ENCODE assay signal across 24 cellular contexts in the genomic region with DNA sequence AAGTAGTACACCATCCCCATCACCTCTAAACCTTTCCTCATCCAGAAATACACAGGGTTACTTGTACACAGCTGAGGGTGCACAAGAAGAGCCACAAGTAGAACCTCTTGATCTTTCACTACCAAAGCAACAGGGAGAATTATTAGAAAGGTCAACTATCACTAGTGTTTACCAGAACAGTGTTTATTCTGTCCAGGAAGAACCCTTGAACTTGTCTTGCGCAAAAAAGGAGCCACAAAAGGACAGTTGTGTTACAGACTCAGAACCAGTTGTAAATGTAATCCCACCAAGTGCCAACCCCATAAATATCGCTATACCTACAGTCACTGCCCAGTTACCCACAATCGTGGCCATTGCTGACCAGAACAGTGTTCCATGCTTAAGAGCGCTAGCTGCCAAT.
A peak's percentile ranks its signal among the peaks of the same experiment; 100 is the strongest.
DNase-seq lines count a peak whose midpoint lies in the region; FAIRE-seq and TF ChIP-seq lines count a peak whose summit lies in the region.
"Had no signal": no experiment of that assay in that cellular context is flagged by ENCODE, and none has a peak within 500 bp of the region (broad histone marks: within the 10 kb centered on the region; RNA-seq: fewer than 3 reads in every experiment).

No MANE protein-coding gene starts in this region.

- H3K4me3 Mint-ChIP-seq in activated naive CD8-positive, alpha-beta T cell = no peak overlapping the region
- no peak overlapping the region for H3K4me3 Mint-ChIP-seq in activated naive CD8-positive, alpha-beta T cell treated with anti-CD3 and anti-CD28 coated beads for 36 hours
- peak overlapping the region; percentile 11 for H3K4me3 Mint-ChIP-seq in endothelial cell (ENCODE audit: unreplicated experiment)
- H3K4me3 Mint-ChIP-seq: CD14-positive monocyte; CD4-positive, alpha-beta memory T cell; CD4-positive, CD25-positive, alpha-beta regulatory T cell; CD8-positive, alpha-beta memory T cell had no signal

- no peak overlapping the region for H3K14ac ChIP-seq in mesenchymal stem cell (ENCODE audit: low read length in 2 of 2)

- POLR2A ChIA-PET in endothelial cell of umbilical vein (lab: Charles Lee) = no interaction called here

- H4K91ac ChIP-seq in mesenchymal stem cell (ENCODE audit: low read length) = no peak overlapping the region

- H3K27me3 ChIP-seq in endothelial cell of umbilical vein (ENCODE audit: control insufficient read depth in 2 of 2, insufficient read depth in 2 of 2, low read length in 2 of 2) (no peaks in the 10 kb centered on the region), mesenchymal stem cell (ENCODE audit: control insufficient read depth in 1 of 2, insufficient read depth in 1 of 2, low read length in 2 of 2) (no peaks in the 10 kb centered on the region)
- H3K27me3 ChIP-seq: BE2C, BLaER1 had no signal

- H2BK120ac ChIP-seq in mesenchymal stem cell (ENCODE audit: low read depth, low read length) = no peak overlapping the region

- no peak for FAIRE-seq in endothelial cell of umbilical vein (lab: Jason Lieb, UNC)
- FAIRE-seq: A204.1, D721Med, G401.6, GM12891 had no signal

- H3K4me2 ChIP-seq in endothelial cell of umbilical vein (ENCODE audit: insufficient read depth, low read length) = no peak overlapping the region
- no peak overlapping the region for H3K4me2 ChIP-seq in mesenchymal stem cell (ENCODE audit: low read length, poor library complexity, severe bottlenecking)
- H3K4me2 ChIP-seq: BLaER1 had no signal

- H3K9me3 ChIP-seq in endothelial cell of umbilical vein (replicated peaks; ENCODE audit: control insufficient read depth, insufficient read depth, low read length) = no peaks in the 10 kb centered on the region
- no peaks in the 10 kb centered on the region for H3K9me3 ChIP-seq in mesenchymal stem cell (ENCODE audit: control insufficient read depth, low read length)
- H3K9me3 ChIP-seq: BE2C, BLaER1, Caco-2 had no signal

- no peaks in the 10 kb centered on the region for H3K27me3 Mint-ChIP-seq in activated naive CD8-positive, alpha-beta T cell
- no peaks in the 10 kb centered on the region for H3K27me3 Mint-ChIP-seq in activated naive CD8-positive, alpha-beta T cell treated with anti-CD3 and anti-CD28 coated beads for 36 hours
- H3K27me3 Mint-ChIP-seq in endothelial cell (ENCODE audit: unreplicated experiment) = no peaks in the 10 kb centered on the region
- H3K27me3 Mint-ChIP-seq: CD4-positive, alpha-beta memory T cell; CD4-positive, CD25-positive, alpha-beta regulatory T cell; CD8-positive, alpha-beta memory T cell had no signal

- no peak overlapping the region for H3K27ac ChIP-seq in endothelial cell of umbilical vein (ENCODE audit: insufficient read depth, low read depth, low read length)
- no peak overlapping the region for H3K27ac ChIP-seq in mesenchymal stem cell (ENCODE audit: low read length, poor library complexity, severe bottlenecking)
- H3K27ac ChIP-seq: BLaER1 had no signal

- WGBS in mesenchymal stem cell = 97% methylated on average over 4 of the region's 4 CpGs

- H3K9me3 Mint-ChIP-seq in activated naive CD8-positive, alpha-beta T cell (ENCODE audit: low read depth) = no peaks in the 10 kb centered on the region
- no peaks in the 10 kb centered on the region for H3K9me3 Mint-ChIP-seq in activated naive CD8-positive, alpha-beta T cell treated with anti-CD3 and anti-CD28 coated beads for 36 hours
- H3K9me3 Mint-ChIP-seq in endothelial cell (ENCODE audit: unreplicated experiment) = no peaks in the 10 kb centered on the region
- H3K9me3 Mint-ChIP-seq: CD4-positive, alpha-beta memory T cell; CD8-positive, alpha-beta memory T cell had no signal

- peaks cover 42% of the 10 kb centered on the region for H3K36me3 Mint-ChIP-seq in activated naive CD8-positive, alpha-beta T cell
- H3K36me3 Mint-ChIP-seq in activated naive CD8-positive, alpha-beta T cell treated with anti-CD3 and anti-CD28 coated beads for 36 hours = peaks cover 31% of the 10 kb centered on the region
- peaks cover 29% of the 10 kb centered on the region for H3K36me3 Mint-ChIP-seq in endothelial cell (ENCODE audit: low read depth, unreplicated experiment)

- CTCF ChIA-PET in endothelial cell of umbilical vein (lab: Charles Lee) = no interaction called here

- H4K8ac ChIP-seq in mesenchymal stem cell (ENCODE audit: low read length) = no peak overlapping the region

- H3K18ac ChIP-seq in mesenchymal stem cell (ENCODE audit: low read depth in 1 of 2, low read length in 2 of 2) = no peak overlapping the region

- H2BK12ac ChIP-seq in mesenchymal stem cell (ENCODE audit: low read length in 2 of 2) = no peak overlapping the region

- TSS peak; percentile 41 for BruUV-seq in endothelial cell of umbilical vein (replicated peaks; lab: Mats Ljungman, UMichigan)

- peaks cover 4% of the 10 kb centered on the region for H3K79me1 ChIP-seq in mesenchymal stem cell (replicated peaks; ENCODE audit: low read length, poor library complexity, severe bottlenecking)

- H3K4ac ChIP-seq in mesenchymal stem cell (ENCODE audit: low read depth in 1 of 2, low read length in 2 of 2) = no peak overlapping the region

- peaks cover 3% of the 10 kb centered on the region for H3K9me1 ChIP-seq in endothelial cell of umbilical vein (replicated peaks; ENCODE audit: control insufficient read depth, extremely low read depth, insufficient read depth, low read length)

- H2AFZ ChIP-seq in endothelial cell of umbilical vein (ENCODE audit: low read depth, low read length) (no peak overlapping the region), mesenchymal stem cell (ENCODE audit: low read depth, low read length) (no peak overlapping the region)

- no peak overlapping the region for H2BK5ac ChIP-seq in mesenchymal stem cell (ENCODE audit: low read depth, low read length, poor library complexity, severe bottlenecking)

- intact Hi-C loops in endothelial cell of umbilical vein (cut with micrococcal nuclease) = loop anchor here (10.0 kb wide), 1 partner anchor 283 kb away; no protein-coding TSS in a partner anchor
- intact Hi-C loops in posterior vena cava (cut with DNase I) = no loop called here

- H3K4me3 ChIP-seq in endothelial cell of umbilical vein (replicated peaks in 1 of 3; ENCODE audit: insufficient read depth in 1 of 3, low read depth in 1 of 3, low read length in 3 of 3) (no peak overlapping the region), mesenchymal stem cell (ENCODE audit: insufficient read depth in 1 of 2, low read depth in 1 of 2, low read length in 2 of 2) (no peak overlapping the region)
- H3K4me3 ChIP-seq: BLaER1 had no signal

- peaks cover 8% of the 10 kb centered on the region for H3K79me2 ChIP-seq in endothelial cell of umbilical vein (ENCODE audit: control insufficient read depth, insufficient read depth, low read length)

- no peaks in the 10 kb centered on the region for H4K20me1 ChIP-seq in endothelial cell of umbilical vein (replicated peaks; ENCODE audit: control insufficient read depth, extremely low read depth, insufficient read depth, low read length)
- H4K20me1 ChIP-seq: BLaER1 had no signal

- H3K4me1 Mint-ChIP-seq in activated naive CD8-positive, alpha-beta T cell (ENCODE audit: low read depth) = peaks cover 6% of the 10 kb centered on the region
- peaks cover 5% of the 10 kb centered on the region for H3K4me1 Mint-ChIP-seq in activated naive CD8-positive, alpha-beta T cell treated with anti-CD3 and anti-CD28 coated beads for 36 hours
- peaks cover 4% of the 10 kb centered on the region for H3K4me1 Mint-ChIP-seq in endothelial cell (ENCODE audit: unreplicated experiment)

- no peak overlapping the region for H3K9ac ChIP-seq in endothelial cell of umbilical vein (replicated peaks; ENCODE audit: extremely low read depth, insufficient read depth, low read length)
- H3K9ac ChIP-seq in mesenchymal stem cell (ENCODE audit: low read length) = no peak overlapping the region
- H3K9ac ChIP-seq: BLaER1 had no signal

- H3K23ac ChIP-seq in mesenchymal stem cell (ENCODE audit: low read length in 2 of 2) = no peak overlapping the region

- no peak for TF ChIP-seq CTCF in endothelial cell (IDR thresholded peaks at IDR 0.05; ENCODE audit: unreplicated experiment)
- TF ChIP-seq CTCF in endothelial cell of umbilical vein (IDR thresholded peaks at IDR 0.05; ENCODE audit: extremely low read depth in 1 of 2, insufficient read depth in 1 of 2, low read depth in 1 of 2, low read length in 2 of 2) = no peak

- dilution Hi-C loops in endothelial cell of umbilical vein (cut with MboI; ENCODE audit: extremely low pct_ligation_motif_present, low sequenced_read_pairs) = no loop called here

- H3K27ac Mint-ChIP-seq in activated naive CD8-positive, alpha-beta T cell = peak overlapping the region; percentile 23
- H3K27ac Mint-ChIP-seq in activated naive CD8-positive, alpha-beta T cell treated with anti-CD3 and anti-CD28 coated beads for 36 hours = no peak overlapping the region
- no peak overlapping the region for H3K27ac Mint-ChIP-seq in endothelial cell (ENCODE audit: unreplicated experiment)
- H3K27ac Mint-ChIP-seq: CD14-positive monocyte; CD4-positive, CD25-positive, alpha-beta regulatory T cell had no signal

- no peak overlapping the region for H2AK5ac ChIP-seq in mesenchymal stem cell (ENCODE audit: low read length, severe bottlenecking)

- H3K36me3 ChIP-seq in endothelial cell of umbilical vein (ENCODE audit: control insufficient read depth in 2 of 2, extremely low read depth in 1 of 2, insufficient read depth in 2 of 2, low read length in 2 of 2) = peaks cover 27 to 49% of the 10 kb centered on the region in 2 experiments
- peaks cover 16 to 100% of the 10 kb centered on the region in 2 experiments for H3K36me3 ChIP-seq in mesenchymal stem cell (ENCODE audit: control insufficient read depth in 1 of 2, insufficient read depth in 2 of 2, low read depth in 1 of 2, low read length in 2 of 2)

- no peak for TF ChIP-seq POLR2A in endothelial cell of umbilical vein (IDR thresholded peaks at IDR 0.05; ENCODE audit: low read depth, low read length)

- H3K4me1 ChIP-seq in endothelial cell of umbilical vein (ENCODE audit: control insufficient read depth, extremely low read depth, insufficient read depth, low read length) (peaks cover 7% of the 10 kb centered on the region), mesenchymal stem cell (ENCODE audit: control insufficient read depth, insufficient read depth, low read depth, low read length) (no peaks in the 10 kb centered on the region)
- H3K4me1 ChIP-seq: BE2C, BLaER1, Caco-2 had no signal

- H2BK15ac ChIP-seq in mesenchymal stem cell (ENCODE audit: low read depth, poor library complexity, severe bottlenecking) = no peak overlapping the region

- DNase-seq in activated naive CD8-positive, alpha-beta T cell treated with anti-CD3 and anti-CD28 coated beads for 36 hours = no peak
- DNase-seq in endothelial cell (ENCODE audit: low spot score) (no peak), endothelial cell of umbilical vein (ENCODE audit: low read depth, low spot score) (no peak), mesenchymal stem cell (peak; percentile 6), NCI-H748 treated with DMSO at 0.1 percent for 48 hours (lab: John Stamatoyannopoulos, UW) (no peak), posterior vena cava (ENCODE audit: low spot score) (no peak), SKM-1 treated with dmso at 0.1 percent for 144 hours (lab: John Stamatoyannopoulos, UW; ENCODE audit: unreplicated experiment) (no peak)
- DNase-seq: 8988T; ACHN; BE2C; C1 segment of cervical spinal cord; Caco-2; Calu3; CD4-positive, alpha-beta memory T cell; CD4-positive, CD25-positive, alpha-beta regulatory T cell; CD8-positive, alpha-beta memory T cell; GF-D8 had no signal

TF ChIP-seq in endothelial cell of umbilical vein, 7 proteins besides CTCF, POLR2A, EP300 and RAD21 (continues in another document):
- TF ChIP-seq FOS (IDR thresholded peaks at IDR 0.05; ENCODE audit: borderline replicate concordance, insufficient read depth, low read length) = no peak
